ENCODE assay signal across 10 cellular contexts in the genomic region with DNA sequence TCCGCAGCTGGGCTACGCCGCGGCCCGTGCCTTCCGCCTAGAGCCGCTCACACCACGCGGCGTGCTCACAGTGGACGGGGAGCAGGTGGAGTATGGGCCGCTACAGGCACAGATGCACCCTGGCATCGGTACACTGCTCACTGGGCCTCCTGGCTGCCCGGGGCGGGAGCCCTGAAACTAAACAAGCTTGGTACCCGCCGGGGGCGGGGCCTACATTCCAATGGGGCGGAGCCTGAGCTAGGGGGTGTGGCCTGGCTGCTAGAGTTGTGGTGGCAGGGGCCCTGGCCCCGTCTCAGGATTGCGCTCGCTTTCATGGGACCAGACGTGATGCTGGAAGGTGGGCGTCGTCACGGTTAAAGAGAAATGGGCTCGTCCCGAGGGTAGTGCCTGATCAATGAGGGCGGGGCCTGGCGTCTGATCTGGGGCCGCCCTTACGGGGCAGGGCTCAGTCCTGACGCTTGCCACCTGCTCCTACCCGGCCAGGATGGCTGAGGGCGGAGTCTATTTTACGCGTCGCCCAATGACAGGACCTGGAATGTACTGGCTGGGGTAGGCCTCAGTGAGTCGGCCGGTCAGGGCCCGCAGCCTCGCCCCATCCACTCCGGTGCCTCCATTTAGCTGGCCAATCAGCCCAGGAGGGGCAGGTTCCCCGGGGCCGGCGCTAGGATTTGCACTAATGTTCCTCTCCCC. TPM values are rescaled to one million over a fixed set of nuclear protein-coding genes. Genes with fewer than 3 reads are reported as not detected.
DNase-seq lines count a peak whose midpoint lies in the region; ATAC-seq and TF ChIP-seq lines count a peak whose summit lies in the region.
"Had no signal": no experiment of that assay in that cellular context is flagged by ENCODE, and none has a peak within 500 bp of the region (broad histone marks: within the 10 kb centered on the region; RNA-seq: fewer than 3 reads in every experiment).

No MANE protein-coding gene starts in this region.

- ATAC-seq in gastroesophageal sphincter (peak; percentile 50), HG02981 (IDR thresholded peaks at IDR 0.05; ENCODE audit: unreplicated experiment) (no peak)

- no peaks in the 10 kb centered on the region for H3K27me3 Mint-ChIP-seq in progenitor cell of endocrine pancreas
- H3K27me3 Mint-ChIP-seq: activated naive CD8-positive, alpha-beta T cell had no signal

- peaks cover 4% of the 10 kb centered on the region for H3K36me3 Mint-ChIP-seq in progenitor cell of endocrine pancreas (ENCODE audit: insufficient read depth)
- H3K36me3 Mint-ChIP-seq: activated naive CD8-positive, alpha-beta T cell had no signal

- H3K27ac ChIP-seq in RWPE1 (peak overlapping the region; percentile 99), gastroesophageal sphincter (peak overlapping the region; percentile 41 to 98 (median 89))

- no peak for TF ChIP-seq POLR2A in gastroesophageal sphincter (IDR thresholded peaks at IDR 0.05)

- 60% methylated on average over 4 of the region's 46 CpGs; no CpG with 5 or more reads in 1 of the 2 donors for WGBS in gastroesophageal sphincter (ENCODE audit: low coverage in 1 of 2), 2 donors

- H3K4me3 Mint-ChIP-seq in progenitor cell of endocrine pancreas (ENCODE audit: low read depth) = peak overlapping the region; percentile 48
- H3K4me3 Mint-ChIP-seq: activated naive CD8-positive, alpha-beta T cell had no signal

- POLR2A ChIA-PET in RWPE1 (lab: Yijun Ruan, JAX; ENCODE audit: low non-redundant PET) = interaction anchor here (1.0 kb wide), 1 partner anchor 30 kb away, joined by 3 read pairs; no protein-coding TSS in a partner anchor

- peaks cover 25% of the 10 kb centered on the region for H3K4me1 Mint-ChIP-seq in progenitor cell of endocrine pancreas (ENCODE audit: low read depth)

- peaks cover 0 to 52% of the 10 kb centered on the region in 2 donors for H3K36me3 ChIP-seq in gastroesophageal sphincter

- CTCF ChIA-PET in RWPE1 (lab: Yijun Ruan, JAX) = no interaction called here

- H3K4me1 ChIP-seq in gastroesophageal sphincter = peaks cover 8 to 75% (median 35%) of the 10 kb centered on the region in 3 donors

- no peaks in the 10 kb centered on the region for H3K27me3 ChIP-seq in gastroesophageal sphincter

- H3K9me3 Mint-ChIP-seq in progenitor cell of endocrine pancreas (ENCODE audit: low read depth) = no peaks in the 10 kb centered on the region

- no peaks in the 10 kb centered on the region for H3K9me3 ChIP-seq in gastroesophageal sphincter

- peak overlapping the region; percentile 93 for H3K27ac Mint-ChIP-seq in progenitor cell of endocrine pancreas
- H3K27ac Mint-ChIP-seq: activated naive CD8-positive, alpha-beta T cell had no signal

- DNase-seq in Daoy (ENCODE audit: low read depth) = peak; percentile 16
- no peak for DNase-seq in RWPE1 (ENCODE audit: low spot score)
- DNase-seq in progenitor cell of endocrine pancreas (ENCODE audit: low spot score, unreplicated experiment) = no peak
- no peak for DNase-seq in NOMO-1 treated with dmso at 0.1 percent for 144 hours (lab: John Stamatoyannopoulos, UW; ENCODE audit: unreplicated experiment)
- DNase-seq in amniotic stem cell (lab: John Stamatoyannopoulos, UW) = no peak
- no peak for DNase-seq in NCI-H1436 treated with DMSO at 0.1 percent for 48 hours (lab: John Stamatoyannopoulos, UW)
- DNase-seq: NCI-H1092 had no signal

- peak overlapping the region in 1 of 2 donors; percentile 5 for H3K4me3 ChIP-seq in gastroesophageal sphincter

- TF ChIP-seq EP300 in gastroesophageal sphincter (IDR thresholded peaks at IDR 0.05) = no peak

- no peak for TF ChIP-seq CTCF in RWPE1 (conservative IDR thresholded peaks at IDR 0.05; ENCODE audit: low read depth)
- no peak for TF ChIP-seq CTCF in gastroesophageal sphincter (IDR thresholded peaks at IDR 0.05)
- TF ChIP-seq CTCF in progenitor cell of endocrine pancreas (IDR thresholded peaks at IDR 0.05; ENCODE audit: unreplicated experiment) = no peak

RNA-seq across cellular contexts. Expression of gene DBP, which starts 7.4 kb away (rescaled TPM):
- total RNA-seq in Daoy (2014; rRNA removed; shearing (Covaris generic)) = 3.0 and 10.0 TPM in 2 replicates
- total RNA-seq in gastroesophageal sphincter (10 to 100 TPM in 2 of 4 donors, 1 to 10 TPM in 2; 2.9 to 16.8 (median 8.9) TPM), progenitor cell of endocrine pancreas (5.1 and 5.3 TPM in 2 replicates)

RNA-seq across cellular contexts. Expression of gene SPHK2, which starts 10.4 kb away (rescaled TPM):
- 5.1 and 12.7 TPM in 2 replicates for total RNA-seq in Daoy (2014; rRNA removed; shearing (Covaris generic))
- total RNA-seq in gastroesophageal sphincter (10 to 100 TPM in 3 of 4 donors, 1 to 10 TPM in 1; 7.2 to 17.9 (median 13.7) TPM), progenitor cell of endocrine pancreas (137 and 138 TPM in 2 replicates)

RNA-seq across cellular contexts. Expression of gene RPL18, which starts 10.8 kb away (rescaled TPM):
- 2,925 and 3,124 TPM in 2 replicates for total RNA-seq in Daoy (2014; rRNA removed; shearing (Covaris generic))
- total RNA-seq in gastroesophageal sphincter = 1,000 to 10,000 TPM; 1,261 to 2,300 (median 1,588) TPM
- total RNA-seq in progenitor cell of endocrine pancreas = 1,379 and 1,392 TPM in 2 replicates

RNA-seq across cellular contexts. Expression of gene FAM83E, which starts 14.9 kb away (rescaled TPM):
- not detected in 2 replicates for total RNA-seq in Daoy (2014; rRNA removed; shearing (Covaris generic))
- total RNA-seq in gastroesophageal sphincter (1 to 10 TPM in 1 of 4 donors, not detected in 3; 1.5 TPM), progenitor cell of endocrine pancreas (3.8 and 4.3 TPM in 2 replicates)

RNA-seq across cellular contexts. Expression of gene CA11, which starts 16.2 kb away (rescaled TPM):
- not detected in 2 replicates for total RNA-seq in Daoy (2014; rRNA removed; shearing (Covaris generic))
- total RNA-seq in gastroesophageal sphincter (10 to 100 TPM in 3 of 4 donors, 1 to 10 TPM in 1; 10.0 to 28.5 (median 12.5) TPM), progenitor cell of endocrine pancreas (8.9 and 9.6 TPM in 2 replicates)
